Comparison of ENCODE assay signal across 30 cellular contexts in genomic region chr3:94617312-94617711, GRCh38.
"Had no signal": no experiment of that assay in that cellular context is flagged by ENCODE, and none has a peak within 500 bp of the region (broad histone marks: within the 10 kb centered on the region; RNA-seq: fewer than 3 reads in every experiment).

No MANE protein-coding gene starts in this region.

- H3K27ac ChIP-seq: colonic mucosa, esophagus muscularis mucosa, foreskin keratinocyte, gastroesophageal sphincter, heart left ventricle, hepatocyte, lower lobe of right lung, neutrophil, parathyroid adenoma, right lobe of liver, suprapubic skin, transverse colon, upper lobe of right lung, vagina had no signal

- H3K4me1 ChIP-seq: colonic mucosa, esophagus muscularis mucosa, gastroesophageal sphincter, heart left ventricle, lower lobe of right lung, parathyroid adenoma, right lobe of liver, suprapubic skin, transverse colon, upper lobe of right lung, vagina had no signal

- H3K4me3 ChIP-seq: colonic mucosa, esophagus muscularis mucosa, gastroesophageal sphincter, heart left ventricle, hepatocyte, lower lobe of right lung, right lobe of liver, suprapubic skin, transverse colon, upper lobe of right lung, vagina had no signal

- H3K36me3 ChIP-seq: colonic mucosa, esophagus muscularis mucosa, gastroesophageal sphincter, heart left ventricle, lower lobe of right lung, neutrophil, right lobe of liver, suprapubic skin, transverse colon, upper lobe of right lung, vagina had no signal

- H3K36me3 Mint-ChIP-seq: naive B cell; natural killer cell treated with Interleukin-12 subunit alpha and Interleukin-12 subunit beta and Interleukin-15 and Interleukin-18, amount 100 ng/mL, for 72 hours had no signal

- FAIRE-seq: small intestine had no signal

- H3K9me3 Mint-ChIP-seq: endodermal cell had no signal

- DNase-seq: colonic mucosa; effector CD8-positive, alpha-beta T cell; endodermal cell; heart left ventricle; islet precursor cell; left ventricle myocardium superior; lower lobe of right lung; naive B cell; right lobe of liver; small intestine; stimulated activated CD4-positive, alpha-beta T cell treated with anti-CD3 and anti-CD28 coated beads, Interleukin-12 subunit alpha, Interleukin-12 subunit beta, amount 100 ng/mL, for 4 hours; stimulated activated CD4-positive, alpha-beta T cell treated with anti-CD3 and anti-CD28 coated beads, Interleukin-1b, Interleukin-23, amount 100 ng/mL, for 48 hours; stimulated activated CD4-positive, alpha-beta T cell treated with anti-CD3 and anti-CD28 coated beads, Interleukin-4, amount 100 ng/mL, for 1 hour; stimulated activated CD8-positive, alpha-beta memory T cell treated with anti-CD3 and anti-CD28 coated beads, Interleukin-4, amount 100 ng/mL, for 48 hours; stimulated activated naive CD4-positive, alpha-beta T cell; stimulated activated naive CD8-positive, alpha-beta T cell treated with anti-CD3 and anti-CD28 coated beads, Interleukin-15, amount 100 ng/mL, for 72 hours; transverse colon; upper lobe of right lung had no signal

- H3K27me3 Mint-ChIP-seq: dendritic cell treated with granulocyte-macrophage colony-stimulating factor and Interleukin-4, amounts not matched to agents 40 ng/mL and 50 ng/mL, for 4 days; naive B cell; natural killer cell treated with Interleukin-12 subunit alpha and Interleukin-12 subunit beta and Interleukin-15 and Interleukin-18, amount 100 ng/mL, for 72 hours; progenitor cell of endocrine pancreas; stimulated activated naive CD8-positive, alpha-beta T cell treated with anti-CD3 and anti-CD28 coated beads, Interleukin-15, amount 100 ng/mL, for 72 hours had no signal

- H3K27ac Mint-ChIP-seq: dendritic cell treated with granulocyte-macrophage colony-stimulating factor and Interleukin-4, amounts not matched to agents 40 ng/mL and 50 ng/mL, for 4 days; endodermal cell; naive B cell; natural killer cell treated with Interleukin-12 subunit alpha and Interleukin-12 subunit beta and Interleukin-15 and Interleukin-18, amount 100 ng/mL, for 72 hours; progenitor cell of endocrine pancreas; stimulated activated naive CD8-positive, alpha-beta T cell treated with anti-CD3 and anti-CD28 coated beads, Interleukin-15, amount 100 ng/mL, for 72 hours had no signal

- ATAC-seq: gastroesophageal sphincter; natural killer cell treated with Interleukin-12 subunit alpha and Interleukin-12 subunit beta and Interleukin-15 and Interleukin-18, amount 100 ng/mL, for 72 hours; right lobe of liver; stimulated activated naive CD8-positive, alpha-beta T cell treated with anti-CD3 and anti-CD28 coated beads, Interleukin-15, amount 100 ng/mL, for 72 hours had no signal

- H3K27me3 ChIP-seq: colonic mucosa, esophagus muscularis mucosa, foreskin keratinocyte, gastroesophageal sphincter, heart left ventricle, hepatocyte, neutrophil, right lobe of liver, suprapubic skin, transverse colon, upper lobe of right lung, vagina had no signal

- H3K4me1 Mint-ChIP-seq: naive B cell; stimulated activated naive CD8-positive, alpha-beta T cell treated with anti-CD3 and anti-CD28 coated beads, Interleukin-15, amount 100 ng/mL, for 72 hours had no signal

- H3K9me3 ChIP-seq: colonic mucosa, esophagus muscularis mucosa, gastroesophageal sphincter, heart left ventricle, lower lobe of right lung, neutrophil, right lobe of liver, suprapubic skin, transverse colon, upper lobe of right lung, vagina had no signal

- H3K4me3 Mint-ChIP-seq: dendritic cell treated with granulocyte-macrophage colony-stimulating factor and Interleukin-4, amounts not matched to agents 40 ng/mL and 50 ng/mL, for 4 days; endodermal cell; naive B cell; natural killer cell treated with Interleukin-12 subunit alpha and Interleukin-12 subunit beta and Interleukin-15 and Interleukin-18, amount 100 ng/mL, for 72 hours; neural crest cell; stimulated activated naive CD8-positive, alpha-beta T cell treated with anti-CD3 and anti-CD28 coated beads, Interleukin-15, amount 100 ng/mL, for 72 hours had no signal
